Comparison of ENCODE assay signal across 16 cellular contexts in genomic region chr4:114538012-114538617, GRCh38.
"Had no signal": no experiment of that assay in that cellular context is flagged by ENCODE, and none has a peak within 500 bp of the region (broad histone marks: within the 10 kb centered on the region; RNA-seq: fewer than 3 reads in every experiment).

No MANE protein-coding gene starts in this region.

- H3K4me1 Mint-ChIP-seq: naive B cell, nephron had no signal

- H3K4me3 Mint-ChIP-seq: naive B cell; stimulated activated naive CD8-positive, alpha-beta T cell treated with anti-CD3 and anti-CD28 coated beads, Interleukin-15, Interleukin-2, amounts not matched to agents 100 ng/mL and 50 ng/mL, for 24 hours had no signal

- H3K27ac Mint-ChIP-seq: naive B cell; nephron; progenitor cell of endocrine pancreas; stimulated activated naive CD8-positive, alpha-beta T cell treated with anti-CD3 and anti-CD28 coated beads, Interleukin-15, Interleukin-2, amounts not matched to agents 100 ng/mL and 50 ng/mL, for 24 hours had no signal

- H3K36me3 Mint-ChIP-seq: naive B cell had no signal

- H3K9me3 ChIP-seq: pancreas had no signal

- H3K27me3 ChIP-seq: pancreas had no signal

- H3K36me3 ChIP-seq: pancreas had no signal

- H3K27ac ChIP-seq: coronary artery, pancreas had no signal

- ATAC-seq: pancreas, right cardiac atrium had no signal

- H3K27me3 Mint-ChIP-seq: stimulated activated naive CD8-positive, alpha-beta T cell treated with anti-CD3 and anti-CD28 coated beads, Interleukin-15, Interleukin-2, amounts not matched to agents 100 ng/mL and 50 ng/mL, for 24 hours had no signal

- H3K4me3 ChIP-seq: coronary artery, pancreas had no signal

- H3K4me1 ChIP-seq: pancreas had no signal

- H3K9me3 Mint-ChIP-seq: stimulated activated naive CD8-positive, alpha-beta T cell treated with anti-CD3 and anti-CD28 coated beads, Interleukin-15, Interleukin-2, amounts not matched to agents 100 ng/mL and 50 ng/mL, for 24 hours had no signal

- DNase-seq: effector CD8-positive, alpha-beta T cell; foreskin melanocyte; head of caudate nucleus; hippocampal formation; mesendoderm; naive B cell; occipital lobe; pancreas; right cardiac atrium; small intestine; stimulated activated CD4-positive, alpha-beta T cell treated with anti-CD3 and anti-CD28 coated beads, Interleukin-12 subunit alpha, Interleukin-12 subunit beta, amount 100 ng/mL, for 4 hours; trophoblast cell had no signal
